Comparison of ENCODE assay signal across 12 cellular contexts in genomic region chr10:14562615-14563214, GRCh38.
A peak's percentile ranks its signal among the peaks of the same experiment; 100 is the strongest.
DNase-seq lines count a peak whose midpoint lies in the region; ATAC-seq and TF ChIP-seq lines count a peak whose summit lies in the region.
"Had no signal": no experiment of that assay in that cellular context is flagged by ENCODE, and none has a peak within 500 bp of the region (broad histone marks: within the 10 kb centered on the region; RNA-seq: fewer than 3 reads in every experiment).

No MANE protein-coding gene starts in this region.

- CTCF ChIA-PET in CD8-positive, alpha-beta T cell (lab: Charles Lee): interaction anchor here (0.7 to 3.4 kb wide), 11 partner anchors 8 to 86 kb away, joined by 3 to 9 read pairs (median 3); no protein-coding TSS in a partner anchor

- ATAC-seq in CD8-positive, alpha-beta T cell: no peak

- no peaks in the 10 kb centered on the region for H3K27me3 Mint-ChIP-seq in CD8-positive, alpha-beta T cell (ENCODE audit: low read depth)
- H3K27me3 Mint-ChIP-seq in brain (no peaks in the 10 kb centered on the region), nephron progenitor cell (ENCODE audit: low read depth, poor library complexity) (peaks cover 3% of the 10 kb centered on the region)

- H3K9me3 Mint-ChIP-seq in CD8-positive, alpha-beta T cell: peaks cover 10% of the 10 kb centered on the region
- H3K9me3 Mint-ChIP-seq in brain (peaks cover 3 to 20% (median 13%) of the 10 kb centered on the region in 5 experiments), nephron progenitor cell (peaks cover 16% of the 10 kb centered on the region)

- TF ChIP-seq CTCF in CD8-positive, alpha-beta T cell (IDR thresholded peaks at IDR 0.05): no peak
- TF ChIP-seq CTCF in brain (conservative IDR thresholded peaks at IDR 0.05): no peak
- no peak for TF ChIP-seq CTCF in nephron progenitor cell (IDR thresholded peaks at IDR 0.05)

- intact Hi-C loops in CD8-positive, alpha-beta T cell (cut with DNase I, micrococcal nuclease): loop anchor here (2.0 to 5.0 kb wide), 6 partner anchors 18 to 365 kb away; no protein-coding TSS in a partner anchor

- peaks cover 6% of the 10 kb centered on the region for H3K36me3 ChIP-seq in CD8-positive, alpha-beta T cell (ENCODE audit: insufficient read depth, low read length)
- H3K36me3 ChIP-seq in KOPT-K1 (ENCODE audit: insufficient read depth, low read length): no peaks in the 10 kb centered on the region

- H3K4me1 ChIP-seq in CD8-positive, alpha-beta T cell (ENCODE audit: insufficient read depth, low read length): peaks cover 91% of the 10 kb centered on the region

- peak overlapping the region; percentile 96 for H3K27ac Mint-ChIP-seq in CD8-positive, alpha-beta T cell
- H3K27ac Mint-ChIP-seq in brain (peak overlapping the region in 4 of 5 experiments; percentile 8 to 46 (median 30)), nephron progenitor cell (peak overlapping the region; percentile 37)
- H3K27ac Mint-ChIP-seq: nephron had no signal

- H3K27me3 ChIP-seq in CD8-positive, alpha-beta T cell (ENCODE audit: insufficient read depth, low read length): no peaks in the 10 kb centered on the region

- no peak for DNase-seq in CD8-positive, alpha-beta T cell
- no peak for DNase-seq in nephron progenitor cell
- DNase-seq in DMS153 (lab: John Stamatoyannopoulos, UW): no peak
- DNase-seq in NCI-H2196 (lab: John Stamatoyannopoulos, UW; ENCODE audit: unreplicated experiment): no peak
- DNase-seq in NOMO-1 treated with dmso at 0.1 percent for 144 hours (lab: John Stamatoyannopoulos, UW; ENCODE audit: unreplicated experiment): no peak
- no peak for DNase-seq in DMS 273 treated with DMSO at 0.1 percent for 48 hours (lab: John Stamatoyannopoulos, UW)
- DNase-seq: amygdala, NCI-H2081 treated with DMSO at 0.1 percent for 48 hours had no signal

- peak overlapping the region; percentile 30 for H3K4me3 ChIP-seq in CD8-positive, alpha-beta T cell (ENCODE audit: low read depth, low read length)

- H3K4me1 Mint-ChIP-seq in CD8-positive, alpha-beta T cell (ENCODE audit: low read depth): peaks cover 89% of the 10 kb centered on the region
- H3K4me1 Mint-ChIP-seq in brain (peaks cover 72% of the 10 kb centered on the region), nephron progenitor cell (peaks cover 54% of the 10 kb centered on the region)

- peaks cover 43% of the 10 kb centered on the region for H3K36me3 Mint-ChIP-seq in CD8-positive, alpha-beta T cell
- H3K36me3 Mint-ChIP-seq in brain: peaks cover 27% of the 10 kb centered on the region
- H3K36me3 Mint-ChIP-seq in nephron progenitor cell (ENCODE audit: low read depth): peaks cover 35% of the 10 kb centered on the region

- no peaks in the 10 kb centered on the region for H3K9me3 ChIP-seq in CD8-positive, alpha-beta T cell (ENCODE audit: low read length)
- H3K9me3 ChIP-seq in KOPT-K1 (ENCODE audit: insufficient read depth, low read length, poor library complexity, severe bottlenecking): peaks cover 11% of the 10 kb centered on the region

- POLR2A ChIA-PET in CD8-positive, alpha-beta T cell (lab: Charles Lee): interaction anchor here (1.0 to 1.8 kb wide), 2 partner anchors 9 to 15 kb away, joined by 3 to 14 read pairs; no protein-coding TSS in a partner anchor

- H3K27ac ChIP-seq in CD8-positive, alpha-beta T cell (ENCODE audit: low read depth, low read length): peak overlapping the region; percentile 79
- H3K27ac ChIP-seq in KOPT-K1 (ENCODE audit: low read depth, low read length, poor library complexity, severe bottlenecking): peak overlapping the region; percentile 26
- H3K27ac ChIP-seq: VCaP had no signal

- H3K4me3 Mint-ChIP-seq in CD8-positive, alpha-beta T cell: peak overlapping the region; percentile 81
- peak overlapping the region in 2 of 5 experiments; percentile 50 to 52 for H3K4me3 Mint-ChIP-seq in brain
- H3K4me3 Mint-ChIP-seq in nephron progenitor cell: no peak overlapping the region
- H3K4me3 Mint-ChIP-seq: nephron had no signal

Comparison
In these comparisons a context has a peak if more than half of its experiments do, and no peak if none do; other contexts are left out.
1. H3K27ac Mint-ChIP-seq: peak in every context shown above with its lines; median percentile 96 in CD8-positive, alpha-beta T cell; 37 in nephron progenitor cell; 30 in brain.